ENCODE assay signal across 8 cellular contexts in the genomic region with DNA sequence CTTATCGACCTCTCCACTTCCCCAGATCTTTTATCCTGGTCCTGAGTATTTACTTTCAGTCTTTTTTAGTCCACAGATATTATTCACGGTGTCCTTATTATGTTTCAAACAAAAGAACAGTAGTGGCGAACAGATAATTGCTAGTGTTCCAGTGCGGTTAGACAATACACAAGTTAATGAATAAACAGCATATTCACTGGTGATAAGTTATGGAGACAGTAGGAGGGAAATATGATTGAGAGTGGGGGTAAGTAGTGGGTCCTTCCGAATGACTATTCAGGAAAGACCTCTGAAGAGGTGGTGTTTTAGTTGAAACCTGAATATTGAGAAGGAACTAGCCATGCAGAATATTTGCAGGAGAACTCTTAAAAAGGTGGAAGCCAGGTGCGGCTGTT.
DNase-seq lines count a peak whose midpoint lies in the region; ATAC-seq and TF ChIP-seq lines count a peak whose summit lies in the region.

No MANE protein-coding gene starts in this region.

- peaks cover 13% of the 10 kb centered on the region for H3K4me1 Mint-ChIP-seq in nephron progenitor cell

- no peaks in the 10 kb centered on the region for H3K27me3 Mint-ChIP-seq in nephron progenitor cell (ENCODE audit: low read depth, poor library complexity)

- no peaks in the 10 kb centered on the region for H3K9me3 Mint-ChIP-seq in nephron progenitor cell

- H3K4me3 Mint-ChIP-seq in nephron progenitor cell = peak overlapping the region; percentile 92

- DNase-seq in DMS79 treated with DMSO at 0.1 percent for 48 hours (lab: John Stamatoyannopoulos, UW) (peak; percentile 61), DMS79 (lab: John Stamatoyannopoulos, UW) (no peak), NCI-H146 (lab: John Stamatoyannopoulos, UW) (peak; percentile 68), coronary artery (ENCODE audit: low spot score) (no peak), nephron progenitor cell (no peak), DMS114 treated with DMSO at 0.1 percent for 48 hours (lab: John Stamatoyannopoulos, UW; ENCODE audit: unreplicated experiment) (no peak)

- no peaks in the 10 kb centered on the region for H3K36me3 Mint-ChIP-seq in nephron progenitor cell (ENCODE audit: low read depth)

- H3K4me3 ChIP-seq in coronary artery = peak overlapping the region; percentile 94

- ATAC-seq in HG03439 (IDR thresholded peaks at IDR 0.05; ENCODE audit: unreplicated experiment) (no peak), GM18867 (IDR thresholded peaks at IDR 0.05; ENCODE audit: unreplicated experiment) (no peak)

- H3K27ac Mint-ChIP-seq in nephron progenitor cell = peak overlapping the region; percentile 82

- H3K27ac ChIP-seq in coronary artery = peak overlapping the region in 1 of 2 donors; percentile 85

- TF ChIP-seq CTCF in coronary artery (IDR thresholded peaks at IDR 0.05) (no peak), nephron progenitor cell (IDR thresholded peaks at IDR 0.05) (no peak)

Comparison
In these comparisons a context has a peak if more than half of its experiments do, and no peak if none do; other contexts are left out.
1. DNase-seq: peak in DMS79 treated with DMSO at 0.1 percent for 48 hours (single experiment) and NCI-H146 (single experiment); none in DMS79 (single experiment), coronary artery (single experiment), nephron progenitor cell (single experiment) and DMS114 treated with DMSO at 0.1 percent for 48 hours (single experiment).